In the genomic region with DNA sequence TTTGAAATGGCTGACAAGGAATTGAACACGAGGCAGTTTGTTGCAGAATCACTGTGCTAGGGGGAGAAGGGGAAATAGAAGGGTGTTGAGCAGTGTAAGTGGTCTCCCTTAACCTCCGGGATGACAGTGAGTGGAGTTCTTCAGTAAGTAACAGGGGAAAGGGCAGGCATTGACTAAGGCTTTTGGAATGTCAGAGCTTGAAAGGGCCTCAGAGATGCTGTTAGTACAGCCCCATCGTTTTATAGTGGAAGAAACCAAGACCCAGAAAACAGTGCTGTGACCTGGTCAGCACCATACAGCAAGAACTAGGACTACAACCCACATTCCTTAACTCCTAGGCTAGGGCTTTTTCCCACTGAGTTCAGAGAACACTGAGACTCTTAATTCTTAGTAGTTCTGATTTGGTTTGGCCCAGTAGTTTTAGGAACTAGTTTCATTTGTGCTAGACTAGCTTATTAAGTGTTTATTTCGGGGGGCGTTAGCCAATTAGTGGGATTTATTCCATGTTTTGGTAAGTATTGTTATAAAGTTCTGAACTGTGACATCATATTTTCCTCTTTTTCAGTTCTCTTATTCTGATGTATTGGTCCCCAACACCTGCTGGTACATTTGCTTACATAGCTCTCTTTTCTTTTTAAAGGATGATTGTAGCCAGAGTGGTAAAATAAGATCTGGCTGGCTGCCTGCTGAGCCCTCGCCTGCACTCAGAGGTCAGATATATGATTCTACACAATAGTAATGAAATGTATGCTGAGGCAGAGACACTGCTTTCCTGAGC, we compare ENCODE assay signal across 1 cellular context.
TF ChIP-seq lines count a peak whose summit lies in the region.

No MANE protein-coding gene starts in this region.

TF ChIP-seq in WTC11, 78 proteins besides CTCF, POLR2A, EP300 and RAD21 (continued from another document):
- TF ChIP-seq, protein P1, sequence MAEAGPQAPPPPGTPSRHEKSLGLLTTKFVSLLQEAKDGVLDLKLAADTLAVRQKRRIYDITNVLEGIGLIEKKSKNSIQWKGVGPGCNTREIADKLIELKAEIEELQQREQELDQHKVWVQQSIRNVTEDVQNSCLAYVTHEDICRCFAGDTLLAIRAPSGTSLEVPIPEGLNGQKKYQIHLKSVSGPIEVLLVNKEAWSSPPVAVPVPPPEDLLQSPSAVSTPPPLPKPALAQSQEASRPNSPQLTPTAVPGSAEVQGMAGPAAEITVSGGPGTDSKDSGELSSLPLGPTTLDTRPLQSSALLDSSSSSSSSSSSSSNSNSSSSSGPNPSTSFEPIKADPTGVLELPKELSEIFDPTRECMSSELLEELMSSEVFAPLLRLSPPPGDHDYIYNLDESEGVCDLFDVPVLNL (CRISPR knock-in tag; IDR thresholded peaks at IDR 0.05; ENCODE audit: borderline replicate concordance, low read depth) = no peak
- TF ChIP-seq NFATC4 (CRISPR knock-in tag; IDR thresholded peaks at IDR 0.05) (no peak), JAZF1 (CRISPR knock-in tag; IDR thresholded peaks at IDR 0.05) (no peak), ZNF396 (CRISPR knock-in tag; IDR thresholded peaks at IDR 0.05; ENCODE audit: borderline replicate concordance) (no peak), ZNF423 (CRISPR knock-in tag; IDR thresholded peaks at IDR 0.05) (no peak), TEAD1 (CRISPR knock-in tag; IDR thresholded peaks at IDR 0.05) (no peak), FOXK1 (CRISPR knock-in tag; IDR thresholded peaks at IDR 0.05) (no peak)
- TF ChIP-seq, protein P2, sequence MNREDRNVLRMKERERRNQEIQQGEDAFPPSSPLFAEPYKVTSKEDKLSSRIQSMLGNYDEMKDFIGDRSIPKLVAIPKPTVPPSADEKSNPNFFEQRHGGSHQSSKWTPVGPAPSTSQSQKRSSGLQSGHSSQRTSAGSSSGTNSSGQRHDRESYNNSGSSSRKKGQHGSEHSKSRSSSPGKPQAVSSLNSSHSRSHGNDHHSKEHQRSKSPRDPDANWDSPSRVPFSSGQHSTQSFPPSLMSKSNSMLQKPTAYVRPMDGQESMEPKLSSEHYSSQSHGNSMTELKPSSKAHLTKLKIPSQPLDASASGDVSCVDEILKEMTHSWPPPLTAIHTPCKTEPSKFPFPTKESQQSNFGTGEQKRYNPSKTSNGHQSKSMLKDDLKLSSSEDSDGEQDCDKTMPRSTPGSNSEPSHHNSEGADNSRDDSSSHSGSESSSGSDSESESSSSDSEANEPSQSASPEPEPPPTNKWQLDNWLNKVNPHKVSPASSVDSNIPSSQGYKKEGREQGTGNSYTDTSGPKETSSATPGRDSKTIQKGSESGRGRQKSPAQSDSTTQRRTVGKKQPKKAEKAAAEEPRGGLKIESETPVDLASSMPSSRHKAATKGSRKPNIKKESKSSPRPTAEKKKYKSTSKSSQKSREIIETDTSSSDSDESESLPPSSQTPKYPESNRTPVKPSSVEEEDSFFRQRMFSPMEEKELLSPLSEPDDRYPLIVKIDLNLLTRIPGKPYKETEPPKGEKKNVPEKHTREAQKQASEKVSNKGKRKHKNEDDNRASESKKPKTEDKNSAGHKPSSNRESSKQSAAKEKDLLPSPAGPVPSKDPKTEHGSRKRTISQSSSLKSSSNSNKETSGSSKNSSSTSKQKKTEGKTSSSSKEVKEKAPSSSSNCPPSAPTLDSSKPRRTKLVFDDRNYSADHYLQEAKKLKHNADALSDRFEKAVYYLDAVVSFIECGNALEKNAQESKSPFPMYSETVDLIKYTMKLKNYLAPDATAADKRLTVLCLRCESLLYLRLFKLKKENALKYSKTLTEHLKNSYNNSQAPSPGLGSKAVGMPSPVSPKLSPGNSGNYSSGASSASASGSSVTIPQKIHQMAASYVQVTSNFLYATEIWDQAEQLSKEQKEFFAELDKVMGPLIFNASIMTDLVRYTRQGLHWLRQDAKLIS (CRISPR knock-in tag; IDR thresholded peaks at IDR 0.05; ENCODE audit: borderline replicate concordance) = no peak
- TF ChIP-seq, protein P3, sequence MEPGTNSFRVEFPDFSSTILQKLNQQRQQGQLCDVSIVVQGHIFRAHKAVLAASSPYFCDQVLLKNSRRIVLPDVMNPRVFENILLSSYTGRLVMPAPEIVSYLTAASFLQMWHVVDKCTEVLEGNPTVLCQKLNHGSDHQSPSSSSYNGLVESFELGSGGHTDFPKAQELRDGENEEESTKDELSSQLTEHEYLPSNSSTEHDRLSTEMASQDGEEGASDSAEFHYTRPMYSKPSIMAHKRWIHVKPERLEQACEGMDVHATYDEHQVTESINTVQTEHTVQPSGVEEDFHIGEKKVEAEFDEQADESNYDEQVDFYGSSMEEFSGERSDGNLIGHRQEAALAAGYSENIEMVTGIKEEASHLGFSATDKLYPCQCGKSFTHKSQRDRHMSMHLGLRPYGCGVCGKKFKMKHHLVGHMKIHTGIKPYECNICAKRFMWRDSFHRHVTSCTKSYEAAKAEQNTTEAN (CRISPR knock-in tag; IDR thresholded peaks at IDR 0.05) = no peak
TF ChIP-seq in WTC11: peak in this region for 0.
